ENCODE assay signal across 12 cellular contexts in the genomic region with DNA sequence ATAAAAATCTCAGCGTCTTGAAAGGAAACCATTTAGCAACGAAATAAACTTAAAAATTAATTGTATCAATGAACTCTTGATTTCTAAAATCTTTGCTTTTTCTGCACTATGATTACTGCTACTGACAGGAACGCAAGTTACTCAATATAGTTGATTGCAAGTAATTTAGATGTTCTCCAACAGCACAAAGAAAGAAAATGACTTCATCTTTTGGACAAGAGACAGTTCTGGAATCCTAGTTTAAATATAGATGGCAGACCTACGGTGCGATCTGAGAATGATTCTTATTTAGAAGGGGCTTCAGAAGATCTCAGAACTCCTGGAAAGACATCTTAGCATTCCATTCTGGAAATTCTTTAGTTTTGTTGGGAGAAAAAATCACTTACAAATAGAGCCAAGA. TPM values are rescaled to one million over a fixed set of nuclear protein-coding genes. Genes with fewer than 3 reads are reported as not detected.
DNase-seq lines count a peak whose midpoint lies in the region; ATAC-seq and TF ChIP-seq lines count a peak whose summit lies in the region.
"Had no signal": no experiment of that assay in that cellular context is flagged by ENCODE, and none has a peak within 500 bp of the region (broad histone marks: within the 10 kb centered on the region; RNA-seq: fewer than 3 reads in every experiment).

No MANE protein-coding gene starts in this region.

- H3K4me3 Mint-ChIP-seq in activated naive CD8-positive, alpha-beta T cell treated with anti-CD3 and anti-CD28 coated beads, Interleukin-2, amount 50 U/mL, for 24 hours: peak overlapping the region; percentile 0

- peak overlapping the region in 11 of 12 donors; percentile 85 to 98 (median 95) for H3K27ac ChIP-seq in heart left ventricle
- H3K27ac ChIP-seq in lower lobe of right lung: peak overlapping the region; percentile 98
- H3K27ac ChIP-seq in tibial nerve: peak overlapping the region in 3 of 4 donors; percentile 92 to 97 (median 96)

- H3K9me3 ChIP-seq in heart left ventricle (no peaks in the 10 kb centered on the region), lower lobe of right lung (no peaks in the 10 kb centered on the region), tibial nerve (no peaks in the 10 kb centered on the region)
- H3K9me3 ChIP-seq: ovary had no signal

- TF ChIP-seq POLR2A in heart left ventricle (IDR thresholded peaks at IDR 0.05) (no peak), tibial nerve (IDR thresholded peaks at IDR 0.05) (no peak)

- H3K27me3 ChIP-seq in heart left ventricle: no peaks in the 10 kb centered on the region
- H3K27me3 ChIP-seq in lower lobe of right lung (ENCODE audit: low read depth): no peaks in the 10 kb centered on the region
- no peaks in the 10 kb centered on the region for H3K27me3 ChIP-seq in tibial nerve
- peaks cover 10% of the 10 kb centered on the region for H3K27me3 ChIP-seq in H7 (ENCODE audit: control insufficient read depth, insufficient read depth, low read length)
- H3K27me3 ChIP-seq: ovary had no signal

- H3K4me1 ChIP-seq in heart left ventricle (peaks cover 0 to 69% (median 35%) of the 10 kb centered on the region in 12 donors), lower lobe of right lung (peaks cover 49% of the 10 kb centered on the region), tibial nerve (peaks cover 0 to 70% (median 16%) of the 10 kb centered on the region in 4 donors)

- ATAC-seq in heart left ventricle (no peak), lower lobe of right lung (no peak)
- ATAC-seq in activated naive CD8-positive, alpha-beta T cell treated with anti-CD3 and anti-CD28 coated beads, Interleukin-2, amount 50 U/mL, for 24 hours: no peak
- ATAC-seq: PC-3 had no signal

- no peak for DNase-seq in heart left ventricle
- no peak for DNase-seq in cardiac septum (ENCODE audit: low spot score)
- DNase-seq in activated naive CD8-positive, alpha-beta T cell treated with anti-CD3 and anti-CD28 coated beads, Interleukin-2, amount 50 U/mL, for 24 hours: no peak
- DNase-seq in lower lobe of right lung: no peak
- no peak for DNase-seq in tibial nerve (ENCODE audit: low spot score in 2 of 2)
- no peak for DNase-seq in dedifferentiated amniotic fluid mesenchymal stem cell (ENCODE audit: extremely low spot score)
- DNase-seq in HuH-7.5 (ENCODE audit: low spot score): no peak
- no peak for DNase-seq in H7
- DNase-seq: effector CD8-positive, alpha-beta T cell; NCI-H2081; ovary; PC-3 had no signal

- no peak overlapping the region for H3K27ac Mint-ChIP-seq in activated naive CD8-positive, alpha-beta T cell treated with anti-CD3 and anti-CD28 coated beads, Interleukin-2, amount 50 U/mL, for 24 hours

- H3K9me3 Mint-ChIP-seq in activated naive CD8-positive, alpha-beta T cell treated with anti-CD3 and anti-CD28 coated beads, Interleukin-2, amount 50 U/mL, for 24 hours: no peaks in the 10 kb centered on the region

- no peaks in the 10 kb centered on the region for H3K27me3 Mint-ChIP-seq in activated naive CD8-positive, alpha-beta T cell treated with anti-CD3 and anti-CD28 coated beads, Interleukin-2, amount 50 U/mL, for 24 hours

- no peak for TF ChIP-seq EP300 in tibial nerve (IDR thresholded peaks at IDR 0.05)

- H3K4me1 Mint-ChIP-seq in activated naive CD8-positive, alpha-beta T cell treated with anti-CD3 and anti-CD28 coated beads, Interleukin-2, amount 50 U/mL, for 24 hours: peaks cover 47% of the 10 kb centered on the region

- H3K36me3 Mint-ChIP-seq in activated naive CD8-positive, alpha-beta T cell treated with anti-CD3 and anti-CD28 coated beads, Interleukin-2, amount 50 U/mL, for 24 hours (ENCODE audit: low read depth): no peaks in the 10 kb centered on the region

- TF ChIP-seq CTCF in heart left ventricle (IDR thresholded peaks at IDR 0.05) (no peak), lower lobe of right lung (IDR thresholded peaks at IDR 0.05) (no peak), tibial nerve (IDR thresholded peaks at IDR 0.05) (no peak)

- intact Hi-C loops in heart left ventricle (cut with DNase I) (loop anchor here in 8 of 10 donors (1.0 to 10.0 kb wide), 10 partner anchors 68 to 503 kb away; a partner anchor contains a TSS), cardiac septum (cut with DNase I) (loop anchor here (5.0 to 10.0 kb wide), 4 partner anchors 238 to 500 kb away; a partner anchor contains a TSS), lower lobe of right lung (cut with DNase I) (loop anchor here (10.0 kb wide), 1 partner anchor 190 kb away; no protein-coding TSS in a partner anchor)

- H3K4me3 ChIP-seq in heart left ventricle (peak overlapping the region in 3 of 12 donors; percentile 9 to 100 (median 100)), lower lobe of right lung (no peak overlapping the region), tibial nerve (peak overlapping the region in 1 of 4 donors; percentile 98), H7 (ENCODE audit: insufficient read depth, low read depth, low read length) (no peak overlapping the region)

- 47 to 51% (median 48%) methylated on average over 5 of the region's 5 CpGs for WGBS in heart left ventricle, 4 donors
- 51 to 59% methylated on average over 5 of the region's 5 CpGs for WGBS in tibial nerve, 2 donors

- H3K36me3 ChIP-seq in heart left ventricle: peaks cover 0 to 13% (median 8%) of the 10 kb centered on the region in 9 donors
- H3K36me3 ChIP-seq in lower lobe of right lung: peaks cover 7% of the 10 kb centered on the region
- peaks cover 0 to 13% (median 0%) of the 10 kb centered on the region in 3 donors for H3K36me3 ChIP-seq in tibial nerve
- H3K36me3 ChIP-seq in H7 (replicated peaks; ENCODE audit: control insufficient read depth, insufficient read depth, low read length): peaks cover 4% of the 10 kb centered on the region
- H3K36me3 ChIP-seq: ovary had no signal

RNA-seq across cellular contexts. Expression of a gene that starts 1.4 kb away (rescaled TPM):
- total RNA-seq in heart left ventricle (10 to 100 TPM; 18.8 to 32.1 (median 21.8) TPM), cardiac septum (25.4 TPM), lower lobe of right lung (28.5 TPM), tibial nerve (10 to 100 TPM; 33.9 to 92.0 (median 58.3) TPM)
- polyA plus RNA-seq in heart left ventricle: 10 to 100 TPM in 1 of 2 donors, 1 to 10 TPM in 1; 8.0 to 16.8 TPM
- 33.9 and 42.4 TPM in 2 replicates for total RNA-seq in H7 (2014; rRNA removed; shearing (Covaris generic))

RNA-seq across cellular contexts. Expression of a gene that starts 2.2 kb away (rescaled TPM):
- total RNA-seq in heart left ventricle (10 to 100 TPM; 11.8 to 26.6 (median 22.2) TPM), cardiac septum (21.7 TPM), lower lobe of right lung (68.8 TPM), tibial nerve (10 to 100 TPM; 43.7 to 99.0 (median 59.6) TPM)
- 10 to 100 TPM; 13.0 to 14.4 TPM for polyA plus RNA-seq in heart left ventricle
- total RNA-seq in H7 (2014; rRNA removed; shearing (Covaris generic)): 3.5 and 5.9 TPM in 2 replicates
